10 cellular contexts compared by ENCODE assay signal in the genomic region with DNA sequence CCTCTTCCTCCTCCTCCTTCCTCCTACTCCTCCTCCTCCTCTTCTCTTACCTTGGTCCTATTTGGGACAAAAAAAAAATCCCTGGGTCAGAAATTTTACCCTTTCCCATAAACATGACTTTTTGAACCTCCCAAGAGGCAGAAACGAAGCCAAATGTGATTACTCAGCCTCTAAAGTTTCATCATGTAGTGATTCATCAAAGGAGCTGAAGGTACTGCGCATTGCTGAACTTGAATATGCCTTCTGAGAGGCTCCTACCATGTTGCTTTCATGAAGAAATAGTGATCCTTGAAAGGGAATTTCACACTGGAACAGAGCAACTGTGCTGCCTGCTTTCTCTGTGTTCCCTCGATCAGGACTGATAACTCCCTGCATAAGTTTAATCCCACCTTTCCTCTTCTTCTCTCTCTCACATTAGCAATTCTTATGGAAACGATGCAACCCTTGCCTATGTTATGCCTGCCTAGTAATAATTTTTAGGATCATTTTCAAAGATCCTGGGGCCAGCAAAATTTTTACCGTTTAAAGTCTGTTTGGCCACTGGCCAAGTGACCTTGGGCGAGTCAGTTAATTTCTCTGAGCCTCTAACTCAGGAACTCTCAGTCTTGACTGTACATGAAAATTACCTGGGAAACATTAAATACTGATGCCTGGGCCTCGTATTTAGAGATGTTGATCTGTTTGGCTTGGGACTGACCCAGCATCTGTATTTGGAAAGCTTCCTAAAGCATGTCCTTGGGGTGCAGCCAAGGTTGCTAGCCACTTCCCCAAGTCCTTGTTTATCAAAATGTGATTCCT.
DNase-seq lines count a peak whose midpoint lies in the region; ATAC-seq, FAIRE-seq and TF ChIP-seq lines count a peak whose summit lies in the region.
"Had no signal": no experiment of that assay in that cellular context is flagged by ENCODE, and none has a peak within 500 bp of the region (broad histone marks: within the 10 kb centered on the region; RNA-seq: fewer than 3 reads in every experiment).

No MANE protein-coding gene starts in this region.

- H3K36me3 ChIP-seq in esophagus squamous epithelium = no peaks in the 10 kb centered on the region

- H3K27me3 ChIP-seq in esophagus squamous epithelium = no peaks in the 10 kb centered on the region

- peak; percentile 84 for FAIRE-seq in RCC 7860 (lab: Jason Lieb, UNC)
- FAIRE-seq: frontal cortex, TTC549 had no signal

- peaks cover 10 to 46% (median 22%) of the 10 kb centered on the region in 3 donors for H3K4me1 ChIP-seq in esophagus squamous epithelium

- H3K9me3 ChIP-seq in esophagus squamous epithelium = no peaks in the 10 kb centered on the region

- no peak for ATAC-seq in GM19452 (IDR thresholded peaks at IDR 0.05; ENCODE audit: unreplicated experiment)

- no peak overlapping the region for H3K4me3 ChIP-seq in esophagus squamous epithelium

- intact Hi-C loops in esophagus squamous epithelium (cut with DNase I) = no loop called here

- TF ChIP-seq CTCF in esophagus squamous epithelium (IDR thresholded peaks at IDR 0.05) = no peak

- DNase-seq in Daoy (ENCODE audit: low read depth) (peak; percentile 70), RCC 7860 (ENCODE audit: low spot score) (peak; percentile 68), esophagus squamous epithelium (lab: John Stamatoyannopoulos, UW) (no peak), renal cortical epithelial cell (ENCODE audit: low read depth) (peak; percentile 98), retina (no peak), iPS-NIHi11 (ENCODE audit: low spot score) (no peak)
- DNase-seq in stimulated activated CD4-positive, alpha-beta T cell treated with anti-CD3 and anti-CD28 coated beads, Interleukin-4, amount 100 ng/mL, for 4 hours = no peak

- H3K27ac ChIP-seq in esophagus squamous epithelium = peak overlapping the region; percentile 53 to 64 (median 62)

- TF ChIP-seq POLR2A in esophagus squamous epithelium (IDR thresholded peaks at IDR 0.05) = no peak

- 24 to 32% methylated on average over 7 of the region's 7 CpGs for WGBS in esophagus squamous epithelium, 2 donors

Comparison
In these comparisons a context has a peak if more than half of its experiments do, and no peak if none do; other contexts are left out.
1. DNase-seq: peak in Daoy (single experiment), RCC 7860 (single experiment) and renal cortical epithelial cell (single experiment); none in esophagus squamous epithelium (single experiment), retina (single experiment), iPS-NIHi11 (single experiment) and stimulated activated CD4-positive, alpha-beta T cell treated with anti-CD3 and anti-CD28 coated beads, Interleukin-4, amount 100 ng/mL, for 4 hours (0 of 2).